In genomic region chr11:314548-314875, GRCh38 we compare ENCODE assay signal across 8 cellular contexts. TPM values are rescaled to one million over a fixed set of nuclear protein-coding genes. Genes with fewer than 3 reads are reported as not detected.
DNase-seq lines count a peak whose midpoint lies in the region; ATAC-seq and TF ChIP-seq lines count a peak whose summit lies in the region.
"Not testable (repeated sequence)": the region's sequence is repeated elsewhere in the genome, so short reads cannot be mapped to it uniquely, and the experiment has no call there.

No MANE protein-coding gene starts in this region.

- CTCF ChIA-PET in AG04450 (lab: Charles Lee) = not testable (repeated sequence)

- H3K27me3 Mint-ChIP-seq in T-helper 17 cell = not testable (repeated sequence)

- not testable (repeated sequence) for H3K27me3 ChIP-seq in AG04450 (ENCODE audit: control insufficient read depth, insufficient read depth, low read length); HAP-1 (ENCODE audit: low read depth); adipocyte (replicated peaks; ENCODE audit: control insufficient read depth, insufficient read depth, low read length); muscle layer of duodenum (ENCODE audit: low read depth, low read length)

- H3K9me3 ChIP-seq in AG04450 (ENCODE audit: control insufficient read depth, insufficient read depth, low read length); HAP-1; T-helper 17 cell (ENCODE audit: control insufficient read depth, low read length, poor library complexity, severe bottlenecking); adipocyte (ENCODE audit: control insufficient read depth, low read length); iPS-18c (ENCODE audit: control insufficient read depth, insufficient read depth, low read length); muscle layer of duodenum (ENCODE audit: control insufficient read depth in 1 of 2, low read length in 2 of 2): not testable (repeated sequence)

- ATAC-seq in T-helper 17 cell = peak; percentile 1
- peak; percentile 1 for ATAC-seq in stimulated activated effector memory CD8-positive, alpha-beta T cell treated with anti-CD3 and anti-CD28 coated beads, Interleukin-12 subunit alpha, Interleukin-12 subunit beta, amount 100 ng/mL, for 72 hours

- not testable (repeated sequence) for DNase-seq in AG04450 (ENCODE audit: low read depth, low spot score); HAP-1 (ENCODE audit: low spot score in 2 of 2); T-helper 17 cell; adipocyte (ENCODE audit: low read depth); epithelial cell of proximal tubule (ENCODE audit: low read depth); stimulated activated effector memory CD8-positive, alpha-beta T cell treated with anti-CD3 and anti-CD28 coated beads, Interleukin-12 subunit alpha, Interleukin-12 subunit beta, amount 100 ng/mL, for 72 hours (ENCODE audit: low spot score in 2 of 2)

- peak overlapping the region; percentile 99 for H3K4me3 Mint-ChIP-seq in T-helper 17 cell
- H3K4me3 Mint-ChIP-seq in stimulated activated effector memory CD8-positive, alpha-beta T cell treated with anti-CD3 and anti-CD28 coated beads, Interleukin-12 subunit alpha, Interleukin-12 subunit beta, amount 100 ng/mL, for 72 hours = peak overlapping the region; percentile 83

- POLR2A ChIA-PET in AG04450 (lab: Yijun Ruan, JAX) = not testable (repeated sequence)

- H3K4me1 ChIP-seq in HAP-1 (peaks cover 30% of the 10 kb centered on the region), adipocyte (ENCODE audit: control insufficient read depth, insufficient read depth, low read length) (peaks cover 32% of the 10 kb centered on the region), muscle layer of duodenum (ENCODE audit: control insufficient read depth in 1 of 2, insufficient read depth in 2 of 2, low read length in 2 of 2) (peaks cover 0 to 14% of the 10 kb centered on the region in 2 donors)

- not testable (repeated sequence) for H3K36me3 Mint-ChIP-seq in T-helper 17 cell (ENCODE audit: low read depth)
- H3K36me3 Mint-ChIP-seq in stimulated activated effector memory CD8-positive, alpha-beta T cell treated with anti-CD3 and anti-CD28 coated beads, Interleukin-12 subunit alpha, Interleukin-12 subunit beta, amount 100 ng/mL, for 72 hours = peaks cover 38% of the 10 kb centered on the region

- TF ChIP-seq CTCF in AG04450 (IDR thresholded peaks at IDR 0.05; ENCODE audit: low read depth, low read length); epithelial cell of proximal tubule (conservative IDR thresholded peaks at IDR 0.05; ENCODE audit: low read depth, low read length): not testable (repeated sequence)

- H3K36me3 ChIP-seq in HAP-1 (replicated peaks); adipocyte (ENCODE audit: control insufficient read depth, insufficient read depth, low read length, severe bottlenecking); muscle layer of duodenum (ENCODE audit: control insufficient read depth in 1 of 2, insufficient read depth in 2 of 2, low read length in 2 of 2): not testable (repeated sequence)

- peak overlapping the region; percentile 98 for H3K27ac Mint-ChIP-seq in T-helper 17 cell
- peak overlapping the region; percentile 96 for H3K27ac Mint-ChIP-seq in stimulated activated effector memory CD8-positive, alpha-beta T cell treated with anti-CD3 and anti-CD28 coated beads, Interleukin-12 subunit alpha, Interleukin-12 subunit beta, amount 100 ng/mL, for 72 hours

- H3K4me3 ChIP-seq in AG04450 (ENCODE audit: low read depth, low read length) = peak overlapping the region; percentile 61
- H3K4me3 ChIP-seq in HAP-1 = peak overlapping the region; percentile 24
- peak overlapping the region; percentile 80 for H3K4me3 ChIP-seq in adipocyte (ENCODE audit: low read length)
- peak overlapping the region; percentile 56 for H3K4me3 ChIP-seq in epithelial cell of proximal tubule (ENCODE audit: low read depth, low read length)
- H3K4me3 ChIP-seq in iPS-18c (ENCODE audit: insufficient read depth, low read depth, low read length) = peak overlapping the region; percentile 71
- peak overlapping the region; percentile 69 to 78 for H3K4me3 ChIP-seq in muscle layer of duodenum (ENCODE audit: low read depth in 1 of 2, low read length in 2 of 2)

- not testable (repeated sequence) for H3K9me3 Mint-ChIP-seq in stimulated activated effector memory CD8-positive, alpha-beta T cell treated with anti-CD3 and anti-CD28 coated beads, Interleukin-12 subunit alpha, Interleukin-12 subunit beta, amount 100 ng/mL, for 72 hours

- peak overlapping the region; percentile 85 for H3K9ac ChIP-seq in adipocyte (ENCODE audit: low read length)

- H3K27ac ChIP-seq in AG04450 (ENCODE audit: low read depth, low read length) = not testable (repeated sequence)
- H3K27ac ChIP-seq in muscle layer of duodenum (ENCODE audit: low read length) = peak overlapping the region; percentile 85

- peaks cover 44% of the 10 kb centered on the region for H3K4me1 Mint-ChIP-seq in T-helper 17 cell
- H3K4me1 Mint-ChIP-seq in stimulated activated effector memory CD8-positive, alpha-beta T cell treated with anti-CD3 and anti-CD28 coated beads, Interleukin-12 subunit alpha, Interleukin-12 subunit beta, amount 100 ng/mL, for 72 hours = peaks cover 58% of the 10 kb centered on the region

- in situ Hi-C loops in HAP-1 (cut with MboI; ENCODE audit: low sequenced_read_pairs) = not testable (repeated sequence)

RNA-seq across cellular contexts. Expression of gene IFITM1, which starts 0.7 kb away (rescaled TPM):
- 62.1 and 81.6 TPM in 2 replicates for polyA plus RNA-seq in AG04450 (2011; rRNA removed)
- polyA minus RNA-seq in AG04450 (2011; rRNA and poly(A)+ RNA removed) = 50.6 and 68.9 TPM in 2 replicates
- total RNA-seq in T-helper 17 cell (100 to 1,000 TPM; 344 to 363 TPM), epithelial cell of proximal tubule (15.7 and 56.8 TPM in 2 replicates)

RNA-seq across cellular contexts. Expression of gene IFITM3, which starts 6.1 kb away (rescaled TPM):
- polyA plus RNA-seq in AG04450 (2011; rRNA removed) = 426 and 760 TPM in 2 replicates
- 529 and 721 TPM in 2 replicates for polyA minus RNA-seq in AG04450 (2011; rRNA and poly(A)+ RNA removed)
- total RNA-seq in T-helper 17 cell (10 to 100 TPM in 1 of 2 donors, 1 to 10 TPM in 1; 2.5 to 25.2 TPM), epithelial cell of proximal tubule (85.7 and 113 TPM in 2 replicates)

RNA-seq across cellular contexts. Expression of gene IFITM2, which starts 6.9 kb away (rescaled TPM):
- 219 and 367 TPM in 2 replicates for polyA plus RNA-seq in AG04450 (2011; rRNA removed)
- 189 and 258 TPM in 2 replicates for polyA minus RNA-seq in AG04450 (2011; rRNA and poly(A)+ RNA removed)
- total RNA-seq in T-helper 17 cell (100 to 1,000 TPM; 550 to 570 TPM), epithelial cell of proximal tubule (54.7 and 177 TPM in 2 replicates)

RNA-seq across cellular contexts. Expression of gene IFITM5, which starts 15.2 kb away (rescaled TPM):
- polyA plus RNA-seq in AG04450 (2011; rRNA removed) = not detected in 2 replicates
- not detected in 2 replicates for polyA minus RNA-seq in AG04450 (2011; rRNA and poly(A)+ RNA removed)
- total RNA-seq in T-helper 17 cell = not detected
- total RNA-seq in epithelial cell of proximal tubule = not detected in 2 replicates

RNA-seq across cellular contexts. Expression of gene PGGHG, which starts 25.6 kb away (rescaled TPM):
- 4.0 and 5.2 TPM in 2 replicates for polyA plus RNA-seq in AG04450 (2011; rRNA removed)
- polyA minus RNA-seq in AG04450 (2011; rRNA and poly(A)+ RNA removed) = 1.9 and 2.6 TPM in 2 replicates
- total RNA-seq in T-helper 17 cell = 100 to 1,000 TPM; 317 to 350 TPM
- 7.8 and 13.1 TPM in 2 replicates for total RNA-seq in epithelial cell of proximal tubule

Comparison
In these comparisons a context has a peak if more than half of its experiments do, and no peak if none do; other contexts are left out.
1. H3K4me3 ChIP-seq: peak in every context shown above with its lines; median percentile 80 in adipocyte; 74 in muscle layer of duodenum; 71 in iPS-18c; 61 in AG04450; 56 in epithelial cell of proximal tubule; 24 in HAP-1.